In genomic region chr3:102941761-102942160, GRCh38 we compare ENCODE assay signal across 35 cellular contexts.
"Had no signal": no experiment of that assay in that cellular context is flagged by ENCODE, and none has a peak within 500 bp of the region (broad histone marks: within the 10 kb centered on the region; RNA-seq: fewer than 3 reads in every experiment).

No MANE protein-coding gene starts in this region.

- H3K9me3 ChIP-seq: body of pancreas had no signal

- H3K27me3 Mint-ChIP-seq: activated B cell treated with CpG ODN at 0.5 μM for 24 hours; activated CD4-positive, alpha-beta memory T cell treated with anti-CD3 and anti-CD28 coated beads, Interleukin-2, amount 10 ng/mL, durations not matched to agents 7 days and 5 days; activated CD8-positive, alpha-beta memory T cell treated with anti-CD3 and anti-CD28 coated beads, Interleukin-2, amount 10 ng/mL, durations not matched to agents 7 days and 5 days; activated naive CD4-positive, alpha-beta T cell treated with anti-CD3 and anti-CD28 coated beads, Interleukin-2, amount 10 ng/mL, durations not matched to agents 7 days and 5 days; activated naive CD8-positive, alpha-beta T cell; activated naive CD8-positive, alpha-beta T cell treated with anti-CD3 and anti-CD28 coated beads, Interleukin-2, amount 50 U/mL, for 24 hours had no signal

- H3K4me3 Mint-ChIP-seq: activated B cell treated with CpG ODN at 0.5 μM for 24 hours; activated CD4-positive, alpha-beta memory T cell treated with anti-CD3 and anti-CD28 coated beads, Interleukin-2, amount 10 ng/mL, durations not matched to agents 7 days and 5 days; activated CD8-positive, alpha-beta memory T cell treated with anti-CD3 and anti-CD28 coated beads, Interleukin-2, amount 10 ng/mL, durations not matched to agents 7 days and 5 days; activated naive CD4-positive, alpha-beta T cell treated with anti-CD3 and anti-CD28 coated beads, Interleukin-2, amount 10 ng/mL, durations not matched to agents 7 days and 5 days; activated naive CD8-positive, alpha-beta T cell; activated naive CD8-positive, alpha-beta T cell treated with anti-CD3 and anti-CD28 coated beads, Interleukin-2, amount 50 U/mL, for 24 hours had no signal

- H3K4me3 ChIP-seq: body of pancreas, breast epithelium, PC-9 had no signal

- DNase-seq: activated B cell treated with CpG ODN at 0.5 μM for 24 hours; activated CD4-positive, alpha-beta memory T cell treated with anti-CD3 and anti-CD28 coated beads, Interleukin-2, amount 10 ng/mL, durations not matched to agents 7 days and 5 days; activated CD4-positive, alpha-beta T cell treated with anti-CD3 and anti-CD28 coated beads for 4 hours; activated CD4-positive, alpha-beta T cell treated with anti-CD3 and anti-CD28 coated beads, Interleukin-2, amount 50 U/mL, for 1 hour; activated CD4-positive, CD25-positive, alpha-beta regulatory T cell treated with anti-CD3 and anti-CD28 coated beads, Interleukin-2, amount 50 U/mL, for 72 hours; activated CD8-positive, alpha-beta memory T cell treated with anti-CD3 and anti-CD28 coated beads for 24 hours; activated CD8-positive, alpha-beta memory T cell treated with anti-CD3 and anti-CD28 coated beads, Interleukin-2, amount 10 ng/mL, durations not matched to agents 7 days and 5 days; activated CD8-positive, alpha-beta memory T cell treated with anti-CD3 and anti-CD28 coated beads, Interleukin-2, amount 50 U/mL, for 48 hours; activated effector memory CD4-positive, alpha-beta T cell treated with Interleukin-2 at 50 U/mL for 16 hours; activated naive CD4-positive, alpha-beta T cell treated with anti-CD3 and anti-CD28 coated beads, Interleukin-2, amount 10 ng/mL, durations not matched to agents 7 days and 5 days; activated naive CD8-positive, alpha-beta T cell treated with anti-CD3 and anti-CD28 coated beads, Interleukin-2, amount 50 U/mL, for 24 hours; activated T-cell treated with anti-CD3 and anti-CD28 coated beads, Interleukin-2, amount 50 U/mL, for 48 hours; anterior cingulate cortex; body of pancreas; Kasumi-1; KG1; MM.1S; MV-4-11; NCI-H1092; NCI-H1436 treated with DMSO at 0.1 percent for 48 hours; NCI-H1694 treated with DMSO at 0.1 percent for 48 hours; NCI-H2029; NCI-H510A; NCI-H526; NCI-H748 treated with DMSO at 0.1 percent for 48 hours; NK-92 treated with Interleukin-12 subunit alpha and Interleukin-12 subunit beta, amount 100 ng/mL, for 24 hours; Right ventricle myocardium superior; SW 1271; T-helper 1 cell; T-helper 2 cell; T-helper 9 cell had no signal

- H3K27me3 ChIP-seq: breast epithelium had no signal

- H3K9me3 Mint-ChIP-seq: activated CD4-positive, alpha-beta memory T cell treated with anti-CD3 and anti-CD28 coated beads, Interleukin-2, amount 10 ng/mL, durations not matched to agents 7 days and 5 days; activated naive CD4-positive, alpha-beta T cell treated with anti-CD3 and anti-CD28 coated beads, Interleukin-2, amount 10 ng/mL, durations not matched to agents 7 days and 5 days had no signal

- H3K36me3 Mint-ChIP-seq: activated CD8-positive, alpha-beta memory T cell treated with anti-CD3 and anti-CD28 coated beads, Interleukin-2, amount 10 ng/mL, durations not matched to agents 7 days and 5 days; activated naive CD4-positive, alpha-beta T cell treated with anti-CD3 and anti-CD28 coated beads, Interleukin-2, amount 10 ng/mL, durations not matched to agents 7 days and 5 days; activated naive CD8-positive, alpha-beta T cell had no signal

- ATAC-seq: activated CD8-positive, alpha-beta memory T cell treated with anti-CD3 and anti-CD28 coated beads, Interleukin-2, amount 10 ng/mL, durations not matched to agents 7 days and 5 days; activated naive CD8-positive, alpha-beta T cell treated with anti-CD3 and anti-CD28 coated beads, Interleukin-2, amount 50 U/mL, for 24 hours; body of pancreas had no signal

- H3K27ac ChIP-seq: body of pancreas, breast epithelium, PC-9, VCaP had no signal

- H3K27ac Mint-ChIP-seq: activated B cell treated with CpG ODN at 0.5 μM for 24 hours; activated CD4-positive, alpha-beta memory T cell treated with anti-CD3 and anti-CD28 coated beads, Interleukin-2, amount 10 ng/mL, durations not matched to agents 7 days and 5 days; activated CD8-positive, alpha-beta memory T cell treated with anti-CD3 and anti-CD28 coated beads, Interleukin-2, amount 10 ng/mL, durations not matched to agents 7 days and 5 days; activated naive CD4-positive, alpha-beta T cell treated with anti-CD3 and anti-CD28 coated beads, Interleukin-2, amount 10 ng/mL, durations not matched to agents 7 days and 5 days; activated naive CD8-positive, alpha-beta T cell; activated naive CD8-positive, alpha-beta T cell treated with anti-CD3 and anti-CD28 coated beads, Interleukin-2, amount 50 U/mL, for 24 hours had no signal

- H3K4me1 Mint-ChIP-seq: activated B cell treated with CpG ODN at 0.5 μM for 24 hours; activated CD4-positive, alpha-beta memory T cell treated with anti-CD3 and anti-CD28 coated beads, Interleukin-2, amount 10 ng/mL, durations not matched to agents 7 days and 5 days; activated CD8-positive, alpha-beta memory T cell treated with anti-CD3 and anti-CD28 coated beads, Interleukin-2, amount 10 ng/mL, durations not matched to agents 7 days and 5 days; activated naive CD4-positive, alpha-beta T cell treated with anti-CD3 and anti-CD28 coated beads, Interleukin-2, amount 10 ng/mL, durations not matched to agents 7 days and 5 days; activated naive CD8-positive, alpha-beta T cell treated with anti-CD3 and anti-CD28 coated beads, Interleukin-2, amount 50 U/mL, for 24 hours had no signal

- H3K4me1 ChIP-seq: body of pancreas, breast epithelium had no signal

- H3K36me3 ChIP-seq: breast epithelium had no signal
